13 cellular contexts compared by ENCODE assay signal in the genomic region with DNA sequence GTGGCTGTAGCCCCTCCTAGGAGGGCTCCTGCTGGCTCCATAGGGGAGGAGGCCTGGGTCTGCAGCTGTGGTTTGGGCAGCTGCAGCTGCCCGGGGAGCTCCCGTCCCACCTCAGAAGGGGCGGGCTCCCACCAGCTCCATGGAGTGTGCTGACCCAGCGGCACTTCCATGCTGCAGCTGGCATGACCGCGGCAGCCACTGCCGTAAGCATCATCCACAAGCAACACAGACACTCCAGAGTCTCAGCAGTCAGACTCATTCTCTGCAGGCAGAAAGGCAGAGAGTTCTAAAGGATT.
"Had no signal": no experiment of that assay in that cellular context is flagged by ENCODE, and none has a peak within 500 bp of the region (broad histone marks: within the 10 kb centered on the region; RNA-seq: fewer than 3 reads in every experiment).

No MANE protein-coding gene starts in this region.

- H3K27ac Mint-ChIP-seq: activated CD4-positive, alpha-beta memory T cell treated with anti-CD3 and anti-CD28 coated beads, Interleukin-2, amount 10 ng/mL, durations not matched to agents 7 days and 5 days; activated CD8-positive, alpha-beta memory T cell treated with anti-CD3 and anti-CD28 coated beads, Interleukin-2, amount 10 ng/mL, durations not matched to agents 7 days and 5 days; activated naive CD8-positive, alpha-beta T cell; effector memory CD8-positive, alpha-beta T cell; stimulated activated naive B cell treated with anti-CD40 and anti-IgM and Interleukin-4, amounts not matched to agents 10 μg/mL and 1 μg/mL and 100 μg/mL, for 72 hours had no signal

- H3K36me3 Mint-ChIP-seq: activated CD8-positive, alpha-beta memory T cell treated with anti-CD3 and anti-CD28 coated beads, Interleukin-2, amount 10 ng/mL, durations not matched to agents 7 days and 5 days; activated naive CD8-positive, alpha-beta T cell; stimulated activated naive B cell treated with anti-CD40 and anti-IgM and Interleukin-4, amounts not matched to agents 10 μg/mL and 1 μg/mL and 100 μg/mL, for 72 hours had no signal

- DNase-seq: activated CD4-positive, alpha-beta memory T cell treated with anti-CD3 and anti-CD28 coated beads, Interleukin-2, amount 10 ng/mL, durations not matched to agents 7 days and 5 days; activated CD4-positive, alpha-beta T cell treated with anti-CD3 and anti-CD28 coated beads for 48 hours; activated CD4-positive, CD25-positive, alpha-beta regulatory T cell; activated CD8-positive, alpha-beta memory T cell treated with anti-CD3 and anti-CD28 coated beads, Interleukin-2, amount 10 ng/mL, durations not matched to agents 7 days and 5 days; dermis blood vessel endothelial cell; effector memory CD8-positive, alpha-beta T cell; foreskin fibroblast; midbrain; stimulated activated naive B cell treated with anti-CD40 and anti-IgM and Interleukin-4, amounts not matched to agents 10 μg/mL and 1 μg/mL and 100 μg/mL, for 72 hours had no signal

- H3K9me3 Mint-ChIP-seq: stimulated activated naive B cell treated with anti-CD40 and anti-IgM and Interleukin-4, amounts not matched to agents 10 μg/mL and 1 μg/mL and 100 μg/mL, for 72 hours had no signal

- H3K4me3 Mint-ChIP-seq: activated CD4-positive, alpha-beta memory T cell treated with anti-CD3 and anti-CD28 coated beads, Interleukin-2, amount 10 ng/mL, durations not matched to agents 7 days and 5 days; activated CD8-positive, alpha-beta memory T cell treated with anti-CD3 and anti-CD28 coated beads, Interleukin-2, amount 10 ng/mL, durations not matched to agents 7 days and 5 days; activated naive CD8-positive, alpha-beta T cell; effector memory CD8-positive, alpha-beta T cell; stimulated activated naive B cell treated with anti-CD40 and anti-IgM and Interleukin-4, amounts not matched to agents 10 μg/mL and 1 μg/mL and 100 μg/mL, for 72 hours had no signal

- H3K27ac ChIP-seq: cardiac muscle cell, epithelial cell of prostate had no signal

- ATAC-seq: activated CD8-positive, alpha-beta memory T cell treated with anti-CD3 and anti-CD28 coated beads, Interleukin-2, amount 10 ng/mL, durations not matched to agents 7 days and 5 days; effector memory CD8-positive, alpha-beta T cell; left lobe of liver; stimulated activated naive B cell treated with anti-CD40 and anti-IgM and Interleukin-4, amounts not matched to agents 10 μg/mL and 1 μg/mL and 100 μg/mL, for 72 hours had no signal

- H3K4me1 Mint-ChIP-seq: activated CD4-positive, alpha-beta memory T cell treated with anti-CD3 and anti-CD28 coated beads, Interleukin-2, amount 10 ng/mL, durations not matched to agents 7 days and 5 days; activated CD8-positive, alpha-beta memory T cell treated with anti-CD3 and anti-CD28 coated beads, Interleukin-2, amount 10 ng/mL, durations not matched to agents 7 days and 5 days; stimulated activated naive B cell treated with anti-CD40 and anti-IgM and Interleukin-4, amounts not matched to agents 10 μg/mL and 1 μg/mL and 100 μg/mL, for 72 hours had no signal

- H3K27me3 Mint-ChIP-seq: activated CD4-positive, alpha-beta memory T cell treated with anti-CD3 and anti-CD28 coated beads, Interleukin-2, amount 10 ng/mL, durations not matched to agents 7 days and 5 days; activated CD8-positive, alpha-beta memory T cell treated with anti-CD3 and anti-CD28 coated beads, Interleukin-2, amount 10 ng/mL, durations not matched to agents 7 days and 5 days; effector memory CD8-positive, alpha-beta T cell had no signal

- H3K4me3 ChIP-seq: cardiac muscle cell had no signal

- H3K36me3 ChIP-seq: cardiac muscle cell had no signal
